ENCODE assay signal across 20 cellular contexts in the genomic region with DNA sequence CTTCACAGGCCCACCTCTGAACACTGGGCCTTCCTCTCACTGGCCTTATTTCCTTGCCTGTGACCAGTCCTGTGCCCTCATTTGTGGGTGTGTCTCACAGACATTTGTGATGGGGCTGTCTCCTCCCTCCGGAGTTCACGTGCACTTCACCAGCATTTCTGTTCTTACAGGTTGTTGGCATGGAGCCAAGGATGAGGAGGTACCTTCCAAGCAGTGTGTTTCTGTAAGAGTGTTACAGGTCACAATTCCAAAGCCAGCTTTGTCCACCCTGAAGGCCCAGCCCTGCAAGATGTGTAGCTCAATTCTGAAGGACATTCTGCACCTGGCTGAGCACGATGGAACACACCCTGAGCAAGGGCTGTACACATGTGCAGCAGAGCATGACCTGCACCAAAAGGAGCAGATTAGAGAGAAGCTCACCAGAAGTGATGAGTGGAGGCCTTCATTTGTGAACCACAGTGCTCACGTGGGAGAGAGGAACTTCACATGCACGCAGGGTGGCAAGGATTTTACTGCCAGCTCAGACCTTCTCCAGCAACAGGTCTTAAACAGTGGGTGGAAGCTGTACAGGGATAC. TPM values are rescaled to one million over a fixed set of nuclear protein-coding genes. Genes with fewer than 3 reads are reported as not detected.
"Had no signal": no experiment of that assay in that cellular context is flagged by ENCODE, and none has a peak within 500 bp of the region (broad histone marks: within the 10 kb centered on the region; RNA-seq: fewer than 3 reads in every experiment).

No MANE protein-coding gene starts in this region.

- H3K27me3 Mint-ChIP-seq: activated CD4-positive, alpha-beta memory T cell treated with anti-CD3 and anti-CD28 coated beads, Interleukin-2, amount 10 ng/mL, durations not matched to agents 7 days and 5 days; activated naive CD8-positive, alpha-beta T cell treated with anti-CD3 and anti-CD28 coated beads, Interleukin-2, amount 10 ng/mL, durations not matched to agents 7 days and 5 days; central memory CD8-positive, alpha-beta T cell had no signal

- H3K4me1 ChIP-seq: esophagus squamous epithelium, parathyroid adenoma, sigmoid colon had no signal

- H3K9me3 Mint-ChIP-seq: WTC11 had no signal

- ATAC-seq: left cardiac atrium; stimulated activated effector memory CD8-positive, alpha-beta T cell treated with anti-CD3 and anti-CD28 coated beads, Interleukin-12 subunit alpha, Interleukin-12 subunit beta, amount 100 ng/mL, for 72 hours; WTC11 had no signal

- H3K4me3 Mint-ChIP-seq: activated CD4-positive, alpha-beta memory T cell treated with anti-CD3 and anti-CD28 coated beads, Interleukin-2, amount 10 ng/mL, durations not matched to agents 7 days and 5 days; activated naive CD8-positive, alpha-beta T cell treated with anti-CD3 and anti-CD28 coated beads, Interleukin-2, amount 10 ng/mL, durations not matched to agents 7 days and 5 days; central memory CD8-positive, alpha-beta T cell; nephron; stimulated activated effector memory CD8-positive, alpha-beta T cell treated with anti-CD3 and anti-CD28 coated beads, Interleukin-12 subunit alpha, Interleukin-12 subunit beta, amount 100 ng/mL, for 72 hours; WTC11 had no signal

- H3K27ac Mint-ChIP-seq: activated CD4-positive, alpha-beta memory T cell treated with anti-CD3 and anti-CD28 coated beads, Interleukin-2, amount 10 ng/mL, durations not matched to agents 7 days and 5 days; activated naive CD8-positive, alpha-beta T cell treated with anti-CD3 and anti-CD28 coated beads, Interleukin-2, amount 10 ng/mL, durations not matched to agents 7 days and 5 days; activated T-helper 2 cell treated with anti-CD3 and anti-CD28 coated beads, Interferon-gamma antibody, Interleukin-2, Interleukin-4, amounts not matched to agents 10 μg/mL and 5 μg/mL and 100 μg/mL, durations not matched to agents 14 hours and 24 hours and 36 hours; nephron; stimulated activated effector memory CD8-positive, alpha-beta T cell treated with anti-CD3 and anti-CD28 coated beads, Interleukin-12 subunit alpha, Interleukin-12 subunit beta, amount 100 ng/mL, for 72 hours; WTC11 had no signal

- DNase-seq: activated CD4-positive, alpha-beta memory T cell treated with anti-CD3 and anti-CD28 coated beads, Interleukin-2, amount 10 ng/mL, durations not matched to agents 7 days and 5 days; activated CD4-positive, alpha-beta T cell treated with anti-CD3 and anti-CD28 coated beads for 4 hours; activated naive CD4-positive, alpha-beta T cell treated with Interleukin-2 at 50 U/mL for 16 hours; activated naive CD8-positive, alpha-beta T cell treated with anti-CD3 and anti-CD28 coated beads, Interleukin-2, amount 10 ng/mL, durations not matched to agents 7 days and 5 days; activated T-cell treated with anti-CD3 and anti-CD28 coated beads, Interleukin-2, amount 50 U/mL, for 1 hour; amygdala; esophagus squamous epithelium; left cardiac atrium; midbrain; sigmoid colon; stimulated activated CD4-positive, alpha-beta T cell treated with anti-CD3 and anti-CD28 coated beads, Interleukin-4, amount 100 ng/mL, for 24 hours had no signal

- H3K4me1 Mint-ChIP-seq: activated CD4-positive, alpha-beta memory T cell treated with anti-CD3 and anti-CD28 coated beads, Interleukin-2, amount 10 ng/mL, durations not matched to agents 7 days and 5 days; activated naive CD8-positive, alpha-beta T cell treated with anti-CD3 and anti-CD28 coated beads, Interleukin-2, amount 10 ng/mL, durations not matched to agents 7 days and 5 days; nephron; WTC11 had no signal

- H3K27me3 ChIP-seq: esophagus squamous epithelium, sigmoid colon had no signal

- H3K4me3 ChIP-seq: coronary artery, esophagus squamous epithelium, lung, sigmoid colon, thoracic aorta had no signal

- H3K27ac ChIP-seq: coronary artery, esophagus squamous epithelium, parathyroid adenoma, sigmoid colon, thoracic aorta had no signal

RNA-seq across cellular contexts. Expression of a gene that starts 13.7 kb away (rescaled TPM):
- total RNA-seq: activated T-helper 2 cell treated with anti-CD3 and anti-CD28 coated beads, Interferon-gamma antibody, Interleukin-2, Interleukin-4, amounts not matched to agents 10 μg/mL and 5 μg/mL and 100 μg/mL, durations not matched to agents 14 hours and 24 hours and 36 hours had no signal
